In the genomic region with DNA sequence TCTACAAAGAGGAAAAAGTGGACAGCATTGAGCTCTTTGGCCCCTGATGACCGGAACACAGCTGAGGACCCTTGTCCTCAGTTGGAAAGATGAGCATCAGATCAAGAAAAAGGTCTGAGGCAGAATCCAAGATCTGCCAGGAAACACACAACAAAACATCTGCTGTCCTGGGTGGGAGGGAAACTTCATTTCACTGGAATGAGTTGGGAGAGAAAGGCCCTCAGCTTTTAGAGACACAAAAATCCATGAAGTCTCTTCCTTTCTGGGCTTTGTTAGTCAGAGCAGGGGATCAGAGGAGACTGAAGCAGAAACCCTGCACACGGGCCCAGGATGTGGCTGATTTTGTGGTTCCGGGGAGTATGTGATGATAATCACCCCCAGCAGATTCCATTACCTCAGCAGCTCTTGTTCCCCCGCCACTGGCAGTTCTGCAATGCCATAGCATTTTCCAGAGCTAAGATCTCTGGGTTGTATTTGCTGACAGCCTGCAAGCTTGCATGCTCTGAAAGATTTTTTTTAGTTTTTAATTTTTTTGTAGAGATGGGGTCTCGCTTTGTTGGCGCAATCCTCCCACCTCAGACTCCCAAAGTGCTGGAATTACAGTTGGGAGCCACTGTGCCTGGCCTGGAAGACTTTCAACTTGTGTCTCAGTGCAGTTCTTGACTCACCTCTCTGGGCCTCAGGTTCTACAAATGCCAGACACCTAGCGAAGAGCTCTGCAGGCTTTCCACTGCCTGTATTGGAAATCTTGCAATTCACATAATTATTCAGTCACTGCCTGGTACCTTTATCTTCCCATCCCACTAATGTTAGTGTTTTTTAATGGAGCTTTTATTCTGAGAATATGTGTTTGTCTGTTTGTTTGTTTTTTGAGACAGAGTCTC, we compare ENCODE assay signal across 1 cellular context.
TF ChIP-seq lines count a peak whose summit lies in the region.

No MANE protein-coding gene starts in this region.

TF ChIP-seq in HepG2, 621 proteins besides CTCF, POLR2A, EP300 and RAD21:
- TF ChIP-seq PCBP2 (optimal IDR thresholded peaks at IDR 0.05; ENCODE audit: low read depth, low read length, poor library complexity, severe bottlenecking) (no peak), ZNF530 (CRISPR knock-in tag; IDR thresholded peaks at IDR 0.05; ENCODE audit: low read depth) (no peak), U2AF1 (optimal IDR thresholded peaks at IDR 0.05; ENCODE audit: low read depth, low read length) (no peak)
- TF ChIP-seq, protein P1, sequence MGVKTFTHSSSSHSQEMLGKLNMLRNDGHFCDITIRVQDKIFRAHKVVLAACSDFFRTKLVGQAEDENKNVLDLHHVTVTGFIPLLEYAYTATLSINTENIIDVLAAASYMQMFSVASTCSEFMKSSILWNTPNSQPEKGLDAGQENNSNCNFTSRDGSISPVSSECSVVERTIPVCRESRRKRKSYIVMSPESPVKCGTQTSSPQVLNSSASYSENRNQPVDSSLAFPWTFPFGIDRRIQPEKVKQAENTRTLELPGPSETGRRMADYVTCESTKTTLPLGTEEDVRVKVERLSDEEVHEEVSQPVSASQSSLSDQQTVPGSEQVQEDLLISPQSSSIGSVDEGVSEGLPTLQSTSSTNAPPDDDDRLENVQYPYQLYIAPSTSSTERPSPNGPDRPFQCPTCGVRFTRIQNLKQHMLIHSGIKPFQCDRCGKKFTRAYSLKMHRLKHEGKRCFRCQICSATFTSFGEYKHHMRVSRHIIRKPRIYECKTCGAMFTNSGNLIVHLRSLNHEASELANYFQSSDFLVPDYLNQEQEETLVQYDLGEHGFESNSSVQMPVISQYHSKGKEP (CRISPR knock-in tag; IDR thresholded peaks at IDR 0.05), result no peak
- TF ChIP-seq, protein P2, sequence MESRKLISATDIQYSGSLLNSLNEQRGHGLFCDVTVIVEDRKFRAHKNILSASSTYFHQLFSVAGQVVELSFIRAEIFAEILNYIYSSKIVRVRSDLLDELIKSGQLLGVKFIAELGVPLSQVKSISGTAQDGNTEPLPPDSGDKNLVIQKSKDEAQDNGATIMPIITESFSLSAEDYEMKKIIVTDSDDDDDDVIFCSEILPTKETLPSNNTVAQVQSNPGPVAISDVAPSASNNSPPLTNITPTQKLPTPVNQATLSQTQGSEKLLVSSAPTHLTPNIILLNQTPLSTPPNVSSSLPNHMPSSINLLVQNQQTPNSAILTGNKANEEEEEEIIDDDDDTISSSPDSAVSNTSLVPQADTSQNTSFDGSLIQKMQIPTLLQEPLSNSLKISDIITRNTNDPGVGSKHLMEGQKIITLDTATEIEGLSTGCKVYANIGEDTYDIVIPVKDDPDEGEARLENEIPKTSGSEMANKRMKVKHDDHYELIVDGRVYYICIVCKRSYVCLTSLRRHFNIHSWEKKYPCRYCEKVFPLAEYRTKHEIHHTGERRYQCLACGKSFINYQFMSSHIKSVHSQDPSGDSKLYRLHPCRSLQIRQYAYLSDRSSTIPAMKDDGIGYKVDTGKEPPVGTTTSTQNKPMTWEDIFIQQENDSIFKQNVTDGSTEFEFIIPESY (CRISPR knock-in tag; IDR thresholded peaks at IDR 0.05), result no peak
